9 cellular contexts compared by ENCODE assay signal in genomic region chr13:97226013-97226412, GRCh38. TPM values are rescaled to one million over a fixed set of nuclear protein-coding genes. Genes with fewer than 3 reads are reported as not detected.
DNase-seq lines count a peak whose midpoint lies in the region; ATAC-seq and TF ChIP-seq lines count a peak whose summit lies in the region.
"Had no signal": no experiment of that assay in that cellular context is flagged by ENCODE, and none has a peak within 500 bp of the region (broad histone marks: within the 10 kb centered on the region; RNA-seq: fewer than 3 reads in every experiment).

No MANE protein-coding gene starts in this region.

- no peak for TF ChIP-seq CTCF in Calu3 (IDR thresholded peaks at IDR 0.05; ENCODE audit: unreplicated experiment)

- peak overlapping the region; percentile 86 for H3K27ac Mint-ChIP-seq in Calu3 (ENCODE audit: unreplicated experiment)
- H3K27ac Mint-ChIP-seq in activated T-helper 1 cell treated with anti-CD3 and anti-CD28 coated beads, Interleukin-12 subunit alpha, Interleukin-12 subunit beta, Interleukin-2, Interleukin-4 antibody, amounts not matched to agents 30 ng/mL and 10 ng/mL and 1 ng/mL, durations not matched to agents 14 hours and 24 hours and 36 hours = no peak overlapping the region

- H3K79me1 ChIP-seq in trophoblast cell (ENCODE audit: low read length) = peaks cover 18% of the 10 kb centered on the region

- peak overlapping the region; percentile 31 for H3K27ac ChIP-seq in trophoblast cell (ENCODE audit: low read depth, low read length)

- no peaks in the 10 kb centered on the region for H3K36me3 ChIP-seq in endocrine pancreas (ENCODE audit: control insufficient read depth, insufficient read depth, low read length)
- H3K36me3 ChIP-seq in trophoblast cell (ENCODE audit: control insufficient read depth in 1 of 2, insufficient read depth in 2 of 2, low read length in 2 of 2) = peaks cover 5% of the 10 kb centered on the region in 2 experiments

- no peaks in the 10 kb centered on the region for H3K27me3 Mint-ChIP-seq in Calu3 (ENCODE audit: unreplicated experiment)
- H3K27me3 Mint-ChIP-seq in activated T-helper 1 cell treated with anti-CD3 and anti-CD28 coated beads, Interleukin-12 subunit alpha, Interleukin-12 subunit beta, Interleukin-2, Interleukin-4 antibody, amounts not matched to agents 30 ng/mL and 10 ng/mL and 1 ng/mL, durations not matched to agents 14 hours and 24 hours and 36 hours (ENCODE audit: insufficient read depth) = peaks cover 2% of the 10 kb centered on the region

- no peak overlapping the region for H2BK120ac ChIP-seq in trophoblast cell (ENCODE audit: insufficient read depth, low read length, poor library complexity)

- H3K9ac ChIP-seq in endocrine pancreas (ENCODE audit: control insufficient read depth, insufficient read depth, low read length) = no peak overlapping the region
- no peak overlapping the region for H3K9ac ChIP-seq in trophoblast cell (ENCODE audit: low read length)

- H3K4me1 ChIP-seq in endocrine pancreas (ENCODE audit: control insufficient read depth, insufficient read depth, low read length) (peaks cover 5% of the 10 kb centered on the region), trophoblast cell (ENCODE audit: control insufficient read depth in 1 of 2, insufficient read depth in 2 of 2, low read length in 2 of 2) (peaks cover 10 to 12% of the 10 kb centered on the region in 2 experiments)

- no peak overlapping the region for H3K18ac ChIP-seq in trophoblast cell (ENCODE audit: low read length)

- H4K8ac ChIP-seq in trophoblast cell (ENCODE audit: low read depth, low read length) = no peak overlapping the region

- no peak overlapping the region for H4K12ac ChIP-seq in trophoblast cell (ENCODE audit: low read depth, low read length)

- no TSS peak for BruUV-seq in Calu3 (replicated peaks; lab: Mats Ljungman, UMichigan)

- no peaks in the 10 kb centered on the region for H3K9me3 Mint-ChIP-seq in Calu3 (ENCODE audit: low read depth, unreplicated experiment)
- H3K9me3 Mint-ChIP-seq in activated T-helper 1 cell treated with anti-CD3 and anti-CD28 coated beads, Interleukin-12 subunit alpha, Interleukin-12 subunit beta, Interleukin-2, Interleukin-4 antibody, amounts not matched to agents 30 ng/mL and 10 ng/mL and 1 ng/mL, durations not matched to agents 14 hours and 24 hours and 36 hours = no peaks in the 10 kb centered on the region

- DNase-seq in Calu3 (no peak), NCI-H526 treated with DMSO at 0.1 percent for 48 hours (lab: John Stamatoyannopoulos, UW) (peak; percentile 84), trophoblast cell (peak in 1 of 2 donors; percentile 30)
- no peak for DNase-seq in activated T-helper 1 cell treated with anti-CD3 and anti-CD28 coated beads, Interleukin-12 subunit alpha, Interleukin-12 subunit beta, Interleukin-2, Interleukin-4 antibody, amounts not matched to agents 30 ng/mL and 10 ng/mL and 1 ng/mL, durations not matched to agents 14 hours and 24 hours and 36 hours (ENCODE audit: low spot score)
- DNase-seq: cortex of kidney had no signal

- peak overlapping the region; percentile 59 for H3K4ac ChIP-seq in trophoblast cell (ENCODE audit: low read depth, low read length)

- no peak overlapping the region for H4K91ac ChIP-seq in trophoblast cell (ENCODE audit: low read depth, low read length)

- no peak overlapping the region for H2BK5ac ChIP-seq in trophoblast cell (ENCODE audit: low read depth, low read length, poor library complexity)

- H3K9me3 ChIP-seq in endocrine pancreas (ENCODE audit: control insufficient read depth, low read length) (no peaks in the 10 kb centered on the region), trophoblast cell (ENCODE audit: insufficient read depth, low read depth, low read length) (no peaks in the 10 kb centered on the region)

- intact Hi-C loops in Calu3 (cut with micrococcal nuclease; ENCODE audit: unreplicated experiment) = no loop called here
- intact Hi-C loops in activated T-helper 1 cell treated with anti-CD3 and anti-CD28 coated beads, Interleukin-12 subunit alpha, Interleukin-12 subunit beta, Interleukin-2, Interleukin-4 antibody, amounts not matched to agents 30 ng/mL and 10 ng/mL and 1 ng/mL, durations not matched to agents 14 hours and 24 hours and 36 hours (cut with micrococcal nuclease) = loop anchor here (1.0 to 10.0 kb wide), 4 partner anchors 30 to 1349 kb away; partner anchors contain the start of gene STK24

- peaks cover 32% of the 10 kb centered on the region for H3K4me1 Mint-ChIP-seq in Calu3 (ENCODE audit: low read depth, unreplicated experiment)
- peaks cover 67% of the 10 kb centered on the region for H3K4me1 Mint-ChIP-seq in activated T-helper 1 cell treated with anti-CD3 and anti-CD28 coated beads, Interleukin-12 subunit alpha, Interleukin-12 subunit beta, Interleukin-2, Interleukin-4 antibody, amounts not matched to agents 30 ng/mL and 10 ng/mL and 1 ng/mL, durations not matched to agents 14 hours and 24 hours and 36 hours (ENCODE audit: low read depth)

- H3K79me2 ChIP-seq in trophoblast cell (ENCODE audit: control insufficient read depth, insufficient read depth, low read length, poor library complexity) = peaks cover 18% of the 10 kb centered on the region

- H3K4me3 Mint-ChIP-seq in Calu3 (ENCODE audit: low read depth, unreplicated experiment) = peak overlapping the region; percentile 73
- H3K4me3 Mint-ChIP-seq in activated T-helper 1 cell treated with anti-CD3 and anti-CD28 coated beads, Interleukin-12 subunit alpha, Interleukin-12 subunit beta, Interleukin-2, Interleukin-4 antibody, amounts not matched to agents 30 ng/mL and 10 ng/mL and 1 ng/mL, durations not matched to agents 14 hours and 24 hours and 36 hours = no peak overlapping the region

- ATAC-seq in HG03095 (IDR thresholded peaks at IDR 0.05; ENCODE audit: unreplicated experiment) (no peak), GM21528 (IDR thresholded peaks at IDR 0.05; ENCODE audit: low FRiP score, unreplicated experiment) (no peak)
- ATAC-seq in activated CD4-positive, CD25-positive, alpha-beta regulatory T cell treated with anti-CD3 and anti-CD28 coated beads, Interleukin-2, amount 50 U/mL, for 24 hours = no peak

- no peak overlapping the region for H3K14ac ChIP-seq in trophoblast cell (ENCODE audit: low read length)

- no peak overlapping the region for H2AFZ ChIP-seq in trophoblast cell (ENCODE audit: insufficient read depth, low read length, poor library complexity)

- WGBS in trophoblast cell (ENCODE audit: extremely low coverage, insufficient coverage, insufficient read length) = no CpG with 5 or more reads among the region's 8 CpGs

- no peaks in the 10 kb centered on the region for H3K27me3 ChIP-seq in endocrine pancreas (ENCODE audit: control insufficient read depth, insufficient read depth, low read length)
- no peaks in the 10 kb centered on the region for H3K27me3 ChIP-seq in trophoblast cell (ENCODE audit: insufficient read depth, low read length)

- peak overlapping the region; percentile 100 for H3K4me3 ChIP-seq in endocrine pancreas (ENCODE audit: control insufficient read depth, insufficient read depth, low read length)
- H3K4me3 ChIP-seq in trophoblast cell (ENCODE audit: low read depth, low read length) = no peak overlapping the region

- H3K36me3 Mint-ChIP-seq in Calu3 (ENCODE audit: insufficient read depth, unreplicated experiment) = peaks cover 46% of the 10 kb centered on the region
- H3K36me3 Mint-ChIP-seq in activated T-helper 1 cell treated with anti-CD3 and anti-CD28 coated beads, Interleukin-12 subunit alpha, Interleukin-12 subunit beta, Interleukin-2, Interleukin-4 antibody, amounts not matched to agents 30 ng/mL and 10 ng/mL and 1 ng/mL, durations not matched to agents 14 hours and 24 hours and 36 hours (ENCODE audit: low read depth) = peaks cover 9% of the 10 kb centered on the region

- CTCF ChIA-PET in Calu3 (lab: Charles Lee) = interaction anchor here (0.6 kb wide), 1 partner anchor 7 kb away, joined by 3 read pairs; no protein-coding TSS in a partner anchor

- H3K4me2 ChIP-seq in trophoblast cell (ENCODE audit: low read length) = peak overlapping the region; percentile 45

- no peak overlapping the region for H3K23ac ChIP-seq in trophoblast cell (ENCODE audit: low read length)

- H2AK5ac ChIP-seq in trophoblast cell (ENCODE audit: low read length) = no peak overlapping the region

- no peak overlapping the region for H2BK12ac ChIP-seq in trophoblast cell (ENCODE audit: low read length)

RNA-seq across cellular contexts. Expression of gene MBNL2, which starts 3.9 kb away (rescaled TPM):
- total RNA-seq in Calu3 (2022) = 29.8 and 37.1 TPM in 2 replicates
- polyA plus RNA-seq in trophoblast cell (2013) = 173 and 175 TPM in 2 replicates
- 20.7 and 24.2 TPM in 2 replicates for total RNA-seq in activated T-helper 1 cell treated with anti-CD3 and anti-CD28 coated beads, Interleukin-12 subunit alpha, Interleukin-12 subunit beta, Interleukin-2, Interleukin-4 antibody, amounts not matched to agents 30 ng/mL and 10 ng/mL and 1 ng/mL, durations not matched to agents 14 hours and 24 hours and 36 hours
